10 cellular contexts compared by ENCODE assay signal in the genomic region with DNA sequence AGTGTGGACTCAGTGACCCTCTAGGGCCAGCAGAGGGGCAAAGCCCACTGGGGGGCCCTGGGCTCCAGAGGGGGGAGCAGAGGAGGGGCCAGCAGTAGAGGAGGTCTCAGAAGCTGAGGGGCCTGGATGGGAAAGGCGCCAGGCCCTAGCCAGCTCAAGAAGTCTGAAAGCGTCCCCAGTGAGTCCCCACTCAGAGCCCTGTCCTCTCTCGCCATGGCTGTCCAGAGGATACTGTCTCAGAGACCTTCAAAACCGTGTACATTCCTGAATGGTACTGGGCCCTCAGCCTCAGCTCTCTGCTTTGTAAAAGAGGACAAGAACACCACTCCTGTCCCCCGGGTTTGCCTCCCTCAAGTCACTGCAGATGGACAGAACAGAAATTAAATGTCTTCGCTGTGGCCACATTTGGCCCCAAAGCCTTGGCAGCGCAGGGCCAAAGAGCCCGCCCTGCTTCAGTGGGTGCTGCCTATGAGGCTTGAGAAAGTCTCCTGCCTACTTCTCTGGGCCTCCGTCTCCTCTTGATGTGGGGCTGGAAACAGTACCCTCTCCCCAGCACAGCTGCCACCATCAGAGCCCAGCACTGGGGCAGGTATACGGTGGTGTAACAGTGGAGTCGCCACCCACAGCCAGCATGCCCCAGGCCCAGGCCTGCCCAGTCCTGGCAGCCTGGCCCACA. TPM values are rescaled to one million over a fixed set of nuclear protein-coding genes. Genes with fewer than 3 reads are reported as not detected.
DNase-seq lines count a peak whose midpoint lies in the region; ATAC-seq and TF ChIP-seq lines count a peak whose summit lies in the region.
"Had no signal": no experiment of that assay in that cellular context is flagged by ENCODE, and none has a peak within 500 bp of the region (broad histone marks: within the 10 kb centered on the region; RNA-seq: fewer than 3 reads in every experiment).

No MANE protein-coding gene starts in this region.

- H3K4me3 Mint-ChIP-seq in HFFc6, result no peak overlapping the region
- no peak overlapping the region for H3K4me3 Mint-ChIP-seq in activated CD8-positive, alpha-beta T cell treated with anti-CD3 and anti-CD28 coated beads, Interleukin-2, amount 10 ng/mL, durations not matched to agents 7 days and 5 days
- H3K4me3 Mint-ChIP-seq: activated CD4-positive, alpha-beta T cell treated with anti-CD3 and anti-CD28 coated beads for 36 hours had no signal

- dilution Hi-C loops in mammary epithelial cell (cut with HindIII; ENCODE audit: low sequenced_read_pairs), result no loop called here

- peak overlapping the region; percentile 24; the same call in 1 of the 2 replicates for H3K27ac Mint-ChIP-seq in HFFc6
- no peak overlapping the region for H3K27ac Mint-ChIP-seq in activated CD8-positive, alpha-beta T cell treated with anti-CD3 and anti-CD28 coated beads, Interleukin-2, amount 10 ng/mL, durations not matched to agents 7 days and 5 days
- H3K27ac Mint-ChIP-seq: activated CD4-positive, alpha-beta T cell treated with anti-CD3 and anti-CD28 coated beads for 36 hours had no signal

- TF ChIP-seq CTCF in HFFc6 (IDR thresholded peaks at IDR 0.05), result no peak
- no peak for TF ChIP-seq CTCF in mammary epithelial cell (conservative IDR thresholded peaks at IDR 0.05 in 1 of 2, IDR thresholded peaks at IDR 0.05 in 1 of 2; ENCODE audit: extremely low read depth in 1 of 2, insufficient read depth in 1 of 2, low read depth in 1 of 2, low read length in 2 of 2)
- no peak for TF ChIP-seq CTCF in left lung (IDR thresholded peaks at IDR 0.05)
- TF ChIP-seq CTCF in omental fat pad (IDR thresholded peaks at IDR 0.05), result no peak

- H2AFZ ChIP-seq in mammary epithelial cell (ENCODE audit: low read depth, low read length), result no peak overlapping the region

- H3K27ac ChIP-seq in mammary epithelial cell (ENCODE audit: insufficient read depth, low read depth, low read length) (peak overlapping the region; percentile 45), left lung (peak overlapping the region; percentile 45 to 54), skin epidermis (peak overlapping the region; percentile 2 to 89 (median 76))

- no peaks in the 10 kb centered on the region for H3K9me3 Mint-ChIP-seq in HFFc6
- no peaks in the 10 kb centered on the region for H3K9me3 Mint-ChIP-seq in activated CD8-positive, alpha-beta T cell treated with anti-CD3 and anti-CD28 coated beads, Interleukin-2, amount 10 ng/mL, durations not matched to agents 7 days and 5 days (ENCODE audit: insufficient read depth)

- H3K27me3 ChIP-seq in mammary epithelial cell (ENCODE audit: insufficient read depth, low read length) (no peaks in the 10 kb centered on the region), left lung (peaks cover 0 to 43% of the 10 kb centered on the region in 2 donors)

- H3K4me1 Mint-ChIP-seq in HFFc6 (ENCODE audit: low read depth), result no peaks in the 10 kb centered on the region
- H3K4me1 Mint-ChIP-seq in activated CD8-positive, alpha-beta T cell treated with anti-CD3 and anti-CD28 coated beads, Interleukin-2, amount 10 ng/mL, durations not matched to agents 7 days and 5 days (ENCODE audit: low read depth), result peaks cover 9% of the 10 kb centered on the region

- CTCF ChIA-PET in mammary epithelial cell (lab: Charles Lee; ENCODE audit: low non-redundant PET), result no interaction called here
- CTCF ChIA-PET in activated CD8-positive, alpha-beta T cell treated with anti-CD3 and anti-CD28 coated beads, Interleukin-2, amount 10 ng/mL, durations not matched to agents 7 days and 5 days (lab: Charles Lee), result interaction anchor here (1.5 kb wide), 2 partner anchors 20 to 436 kb away, joined by 3 to 4 read pairs; a partner anchor contains a TSS

- intact Hi-C loops in mammary epithelial cell (cut with micrococcal nuclease), result loop anchor here (2.0 kb wide), 1 partner anchor 136 kb away; no protein-coding TSS in a partner anchor
- intact Hi-C loops in left lung (cut with DNase I), result no loop called here

- ATAC-seq in left lung, result no peak
- no peak for ATAC-seq in omental fat pad (ENCODE audit: low FRiP score)
- no peak for ATAC-seq in HG03521 (IDR thresholded peaks at IDR 0.05; ENCODE audit: unreplicated experiment)
- no peak for ATAC-seq in activated CD8-positive, alpha-beta T cell treated with anti-CD3 and anti-CD28 coated beads, Interleukin-2, amount 10 ng/mL, durations not matched to agents 7 days and 5 days
- ATAC-seq: activated CD4-positive, alpha-beta T cell treated with anti-CD3 and anti-CD28 coated beads for 36 hours had no signal

- no peaks in the 10 kb centered on the region for H3K9me3 ChIP-seq in mammary epithelial cell (replicated peaks; ENCODE audit: insufficient read depth, low read length)
- no peaks in the 10 kb centered on the region for H3K9me3 ChIP-seq in left lung

- peak overlapping the region; percentile 43 for H3K9ac ChIP-seq in mammary epithelial cell (ENCODE audit: insufficient read depth, low read length)

- BruUV-seq in mammary epithelial cell (replicated peaks; lab: Mats Ljungman, UMichigan), result no TSS peak

- H3K36me3 Mint-ChIP-seq in HFFc6 (ENCODE audit: low read depth), result no peaks in the 10 kb centered on the region
- H3K36me3 Mint-ChIP-seq in activated CD8-positive, alpha-beta T cell treated with anti-CD3 and anti-CD28 coated beads, Interleukin-2, amount 10 ng/mL, durations not matched to agents 7 days and 5 days (ENCODE audit: low read depth), result no peaks in the 10 kb centered on the region

- H3K36me3 ChIP-seq in mammary epithelial cell (ENCODE audit: insufficient read depth, low read length) (no peaks in the 10 kb centered on the region), left lung (no peaks in the 10 kb centered on the region)

- H3K4me2 ChIP-seq in mammary epithelial cell (ENCODE audit: insufficient read depth, low read depth, low read length), result peak overlapping the region; percentile 58

- DNase-seq in HFFc6 (no peak), mammary epithelial cell (no peak), left lung (no peak), Kasumi-1 (lab: John Stamatoyannopoulos, UW) (no peak), omental fat pad (ENCODE audit: low spot score) (no peak)
- no peak for DNase-seq in activated CD8-positive, alpha-beta T cell treated with anti-CD3 and anti-CD28 coated beads, Interleukin-2, amount 10 ng/mL, durations not matched to agents 7 days and 5 days
- DNase-seq: activated CD4-positive, alpha-beta T cell treated with anti-CD3 and anti-CD28 coated beads for 36 hours; cortex of kidney had no signal

- whole genome bisulfite sequencing in mammary epithelial cell (ENCODE audit: low coverage, missing lambda C conversion rate), result 83% methylated on average over 7 of the region's 11 CpGs

- POLR2A ChIA-PET in activated CD8-positive, alpha-beta T cell treated with anti-CD3 and anti-CD28 coated beads, Interleukin-2, amount 10 ng/mL, durations not matched to agents 7 days and 5 days (lab: Charles Lee), result no interaction called here

- H3K4me3 ChIP-seq in mammary epithelial cell (replicated peaks in 1 of 3; ENCODE audit: insufficient read depth in 1 of 3, low read depth in 2 of 3, low read length in 3 of 3), result no peak overlapping the region
- no peak overlapping the region for H3K4me3 ChIP-seq in left lung
- no peak overlapping the region for H3K4me3 ChIP-seq in skin epidermis

- in situ Hi-C loops in mammary epithelial cell (cut with MboI; ENCODE audit: low sequenced_read_pairs in 2 of 2), result no loop called here

- H3K4me1 ChIP-seq in mammary epithelial cell (ENCODE audit: insufficient read depth, low read length) (peaks cover 39% of the 10 kb centered on the region), left lung (peaks cover 34 to 61% of the 10 kb centered on the region in 2 donors)

- no peaks in the 10 kb centered on the region for H3K79me2 ChIP-seq in mammary epithelial cell (ENCODE audit: insufficient read depth, low read length)

- peaks cover 19% of the 10 kb centered on the region for H3K27me3 Mint-ChIP-seq in HFFc6 (ENCODE audit: insufficient read depth)
- H3K27me3 Mint-ChIP-seq in activated CD8-positive, alpha-beta T cell treated with anti-CD3 and anti-CD28 coated beads, Interleukin-2, amount 10 ng/mL, durations not matched to agents 7 days and 5 days (ENCODE audit: low read depth), result peaks cover 34% of the 10 kb centered on the region

- no peaks in the 10 kb centered on the region for H4K20me1 ChIP-seq in mammary epithelial cell (ENCODE audit: insufficient read depth, low read length)

RNA-seq across cellular contexts. Expression of a gene that starts 3.6 kb away (rescaled TPM):
- total RNA-seq in HFFc6 (2021; fragmentation: NEBNext Ultra II Directional; extraction: Animal tissue kit (Norgen Biotek cat#: 25700)), result under 1 TPM in 2 of 6 experiments, not detected in 4; 0.21 to 0.28 TPM
- total RNA-seq in mammary epithelial cell (not detected), left lung (10 to 100 TPM; 79.2 to 91.3 TPM), omental fat pad (10 to 100 TPM in 2 of 4 donors, 1 to 10 TPM in 2; 1.0 to 24.9 (median 8.9) TPM)
- polyA plus RNA-seq in mammary epithelial cell, result 0.14 TPM
- polyA minus RNA-seq in mammary epithelial cell, result not detected
- not detected for total RNA-seq in activated CD8-positive, alpha-beta T cell treated with anti-CD3 and anti-CD28 coated beads, Interleukin-2, amount 10 ng/mL, durations not matched to agents 7 days and 5 days
- total RNA-seq: activated CD4-positive, alpha-beta T cell treated with anti-CD3 and anti-CD28 coated beads for 36 hours had no signal

RNA-seq across cellular contexts. Expression of a gene that starts 19.4 kb away (rescaled TPM):
- 1 to 10 TPM; 2.1 to 5.4 (median 2.8) TPM for total RNA-seq in HFFc6 (2021; fragmentation: NEBNext Ultra II Directional; extraction: Animal tissue kit (Norgen Biotek cat#: 25700))
- 1 to 10 TPM; 5.3 to 6.3 TPM for total RNA-seq in mammary epithelial cell
- 2.4 TPM for polyA plus RNA-seq in mammary epithelial cell
- 0.88 TPM for polyA minus RNA-seq in mammary epithelial cell
- 10 to 100 TPM; 14.4 to 14.7 TPM for total RNA-seq in left lung
- total RNA-seq in omental fat pad, result 10 to 100 TPM in 2 of 4 donors, 1 to 10 TPM in 2; 8.0 to 14.2 (median 11.4) TPM
- under 1 TPM in 1 of 2 experiments, not detected in 1; 0.26 TPM for total RNA-seq in activated CD8-positive, alpha-beta T cell treated with anti-CD3 and anti-CD28 coated beads, Interleukin-2, amount 10 ng/mL, durations not matched to agents 7 days and 5 days

RNA-seq across cellular contexts. Expression of a gene that starts 34.0 kb away (rescaled TPM):
- total RNA-seq in HFFc6 (2021; fragmentation: NEBNext Ultra II Directional; extraction: Animal tissue kit (Norgen Biotek cat#: 25700)), result not detected
- total RNA-seq in mammary epithelial cell, result 1 to 10 TPM in 1 of 2 donors, under 1 TPM in 1; 0.56 to 1.8 TPM
- polyA plus RNA-seq in mammary epithelial cell, result 1.00 TPM
- polyA minus RNA-seq in mammary epithelial cell, result not detected
- total RNA-seq in left lung, result 1 to 10 TPM; 2.5 to 3.9 TPM
- 1 to 10 TPM in 3 of 4 donors, not detected in 1; 1.7 to 2.7 (median 2.0) TPM for total RNA-seq in omental fat pad
- not detected for total RNA-seq in activated CD8-positive, alpha-beta T cell treated with anti-CD3 and anti-CD28 coated beads, Interleukin-2, amount 10 ng/mL, durations not matched to agents 7 days and 5 days
